8 cellular contexts compared by ENCODE assay signal in genomic region chr19:44570984-44571684, GRCh38. TPM values are rescaled to one million over a fixed set of nuclear protein-coding genes. Genes with fewer than 3 reads are reported as not detected.
DNase-seq lines count a peak whose midpoint lies in the region; ATAC-seq and TF ChIP-seq lines count a peak whose summit lies in the region.

No MANE protein-coding gene starts in this region.

- TF ChIP-seq RAD21 in HCT116 (IDR thresholded peaks at IDR 0.05; ENCODE audit: low read depth) (peak; percentile 88), neural cell (conservative IDR thresholded peaks at IDR 0.05) (peak; percentile 46)

- H3K4me1 ChIP-seq in HCT116 (ENCODE audit: control insufficient read depth in 1 of 2, insufficient read depth in 2 of 2, low read length in 2 of 2) (no peaks in the 10 kb centered on the region; a peak in 1 of 4 replicates), upper lobe of right lung (no peaks in the 10 kb centered on the region)

- no peak overlapping the region for H3K27ac Mint-ChIP-seq in CD4-positive, alpha-beta T cell

- H3K4me3 ChIP-seq in HCT116 (replicated peaks in 1 of 2; ENCODE audit: low read depth in 1 of 2, low read length in 2 of 2) = no peak overlapping the region
- H3K4me3 ChIP-seq in neural cell (ENCODE audit: low read length) = no peak overlapping the region
- H3K4me3 ChIP-seq in upper lobe of right lung = no peak overlapping the region

- H3K9me2 ChIP-seq in HCT116 (ENCODE audit: insufficient read depth) (no peaks in the 10 kb centered on the region), neural cell (ENCODE audit: insufficient read depth, low read length) (no peaks in the 10 kb centered on the region)

- no peaks in the 10 kb centered on the region for H3K9me3 Mint-ChIP-seq in CD4-positive, alpha-beta T cell

- BruUV-seq in HCT116 (replicated peaks; lab: Mats Ljungman, UMichigan) = no TSS peak

- no peak for TF ChIP-seq POLR2A in HCT116 (IDR thresholded peaks at IDR 0.05; ENCODE audit: borderline replicate concordance, extremely low read depth, insufficient read depth, insufficient read length)

- no peak overlapping the region for H3K9ac ChIP-seq in HCT116 (ENCODE audit: low read length)
- H3K9ac ChIP-seq in neural cell (ENCODE audit: low read length) = no peak overlapping the region

- H3K4me3 Mint-ChIP-seq in CD4-positive, alpha-beta T cell = no peak overlapping the region

- H3K36me3 ChIP-seq in HCT116 (ENCODE audit: control insufficient read depth in 1 of 2, insufficient read depth in 2 of 2, low read length in 2 of 2) = no peaks in the 10 kb centered on the region
- no peaks in the 10 kb centered on the region for H3K36me3 ChIP-seq in neural cell (ENCODE audit: insufficient read depth, low read length)
- H3K36me3 ChIP-seq in upper lobe of right lung = no peaks in the 10 kb centered on the region

- peak in 7 of 10 experiments; percentile 2 to 44 (median 18) for DNase-seq in CD4-positive, alpha-beta T cell
- DNase-seq in HCT116 (ENCODE audit: low read depth, low spot score) (peak; percentile 76), NCI-H748 (lab: John Stamatoyannopoulos, UW; ENCODE audit: unreplicated experiment) (peak; percentile 71), fibroblast of peridontal ligament (ENCODE audit: extremely low read depth) (peak; percentile 91), upper lobe of right lung (no peak)
- DNase-seq in activated CD8-positive, alpha-beta memory T cell treated with anti-CD3 and anti-CD28 coated beads, Interleukin-2, amount 50 U/mL, for 4 hours = peak; percentile 24

- H3K9me3 ChIP-seq in CD4-positive, alpha-beta T cell (ENCODE audit: control insufficient read depth, low read length) = no peaks in the 10 kb centered on the region
- H3K9me3 ChIP-seq in HCT116 (ENCODE audit: control insufficient read depth in 1 of 2, insufficient read depth in 1 of 2, low read depth in 1 of 2, low read length in 2 of 2) = no peaks in the 10 kb centered on the region
- peaks cover 4% of the 10 kb centered on the region for H3K9me3 ChIP-seq in neural cell (ENCODE audit: low read length)
- no peaks in the 10 kb centered on the region for H3K9me3 ChIP-seq in upper lobe of right lung

- TF ChIP-seq CTCF in CD4-positive, alpha-beta T cell (IDR thresholded peaks at IDR 0.05) = peak; percentile 57
- TF ChIP-seq CTCF in HCT116 (IDR thresholded peaks at IDR 0.05 in 2 of 3, conservative IDR thresholded peaks at IDR 0.05 in 1 of 3; ENCODE audit: borderline replicate concordance in 1 of 3, insufficient read depth in 1 of 3, low read depth in 2 of 3, low read length in 2 of 3) (peak; percentile 77 to 82 (median 79)), neural cell (IDR thresholded peaks at IDR 0.05; ENCODE audit: poor library complexity, severe bottlenecking) (peak; percentile 44), upper lobe of right lung (IDR thresholded peaks at IDR 0.05) (peak; percentile 81)

- RAD21 ChIA-PET in HCT116 (lab: Charles Lee; ENCODE audit: low non-redundant PET in 1 of 2, low total read pairs in 2 of 2, uncharacterized antibody in 2 of 2, unreplicated experiment in 2 of 2) = interaction anchor here (0.5 to 1.6 kb wide), 11 partner anchors 59 to 560 kb away, joined by 3 to 9 read pairs (median 6); partner anchors contain the start of gene NECTIN2 (in 1 of the 2)

- POLR2A ChIA-PET in CD4-positive, alpha-beta T cell (lab: Charles Lee) = no interaction called here
- POLR2A ChIA-PET in HCT116 (lab: Charles Lee) = interaction anchor here (1.1 kb wide), 1 partner anchor 73 kb away, joined by 3 read pairs; the partner anchor contains the start of gene PVR

- no peaks in the 10 kb centered on the region for H4K20me1 ChIP-seq in HCT116 (ENCODE audit: insufficient read depth)
- H4K20me1 ChIP-seq in neural cell (ENCODE audit: insufficient read depth) = no peaks in the 10 kb centered on the region

- H3K79me2 ChIP-seq in HCT116 (ENCODE audit: insufficient read depth, low read length) = no peaks in the 10 kb centered on the region
- H3K79me2 ChIP-seq in neural cell (replicated peaks; ENCODE audit: insufficient read depth, low read length) = no peaks in the 10 kb centered on the region

- H3K36me3 Mint-ChIP-seq in CD4-positive, alpha-beta T cell (ENCODE audit: low read depth) = no peaks in the 10 kb centered on the region

- intact Hi-C loops in CD4-positive, alpha-beta T cell (cut with DNase I, micrococcal nuclease) = loop anchor here (1.0 to 2.0 kb wide), 2 partner anchors 86 to 88 kb away; no protein-coding TSS in a partner anchor
- intact Hi-C loops in HCT116 (cut with micrococcal nuclease) = loop anchor here (1.0 to 5.0 kb wide), 2 partner anchors 237 to 271 kb away; no protein-coding TSS in a partner anchor
- intact Hi-C loops in upper lobe of right lung (cut with DNase I) = loop anchor here (5.0 kb wide), 2 partner anchors 86 to 201 kb away; no protein-coding TSS in a partner anchor

- no peak overlapping the region for H3K27ac ChIP-seq in CD4-positive, alpha-beta T cell (ENCODE audit: low read depth, low read length)
- no peak overlapping the region for H3K27ac ChIP-seq in HCT116 (ENCODE audit: low read depth, low read length)
- H3K27ac ChIP-seq in neural cell (ENCODE audit: low read length) = no peak overlapping the region
- H3K27ac ChIP-seq in upper lobe of right lung = no peak overlapping the region

- H2AFZ ChIP-seq in HCT116 (ENCODE audit: low read depth, low read length, poor library complexity, severe bottlenecking) (no peak overlapping the region), neural cell (ENCODE audit: low read depth, low read length) (no peak overlapping the region)

- H3K4me2 ChIP-seq in HCT116 (ENCODE audit: low read length) (0 out of 2 replicates have a peak overlapping the region, but pooled peaks have one; percentile 15), neural cell (ENCODE audit: low read length) (no peak overlapping the region)

- no peaks in the 10 kb centered on the region for H3K27me3 ChIP-seq in CD4-positive, alpha-beta T cell (ENCODE audit: control insufficient read depth, insufficient read depth, low read length)
- H3K27me3 ChIP-seq in HCT116 (ENCODE audit: insufficient read depth, low read length) (no peaks in the 10 kb centered on the region), neural cell (ENCODE audit: insufficient read depth, low read depth, low read length) (no peaks in the 10 kb centered on the region), upper lobe of right lung (peaks cover 8% of the 10 kb centered on the region)

- TF ChIP-seq EP300 in neural cell (conservative IDR thresholded peaks at IDR 0.05; ENCODE audit: poor library complexity, severe bottlenecking) = no peak

- H3K27me3 Mint-ChIP-seq in CD4-positive, alpha-beta T cell = peaks cover 12% of the 10 kb centered on the region

- CTCF ChIA-PET in CD4-positive, alpha-beta T cell (lab: Charles Lee) = interaction anchor here (0.9 to 1.1 kb wide), 2 partner anchors 86 to 200 kb away, joined by 3 read pairs; no protein-coding TSS in a partner anchor
- CTCF ChIA-PET in HCT116 (lab: Charles Lee) = interaction anchor here (0.6 to 2.4 kb wide), 31 partner anchors 9 to 319 kb away, joined by 3 to 23 read pairs (median 4); partner anchors contain the start of genes BCAM, NECTIN2, PVR and TOMM40

- no peaks in the 10 kb centered on the region for H3F3A ChIP-seq in neural cell (ENCODE audit: insufficient read depth, low read length, poor library complexity, severe bottlenecking)

- no peak for ATAC-seq in CD4-positive, alpha-beta T cell (ENCODE audit: poor library complexity)
- ATAC-seq in HCT116 (peak; percentile 96), upper lobe of right lung (peak; percentile 90), GM21737 (IDR thresholded peaks at IDR 0.05; ENCODE audit: unreplicated experiment) (no peak)

- no peaks in the 10 kb centered on the region for H3K4me1 Mint-ChIP-seq in CD4-positive, alpha-beta T cell (ENCODE audit: low read depth)

TF ChIP-seq in HCT116, 20 proteins besides CTCF, POLR2A, EP300 and RAD21 (continues in another document):
- TF ChIP-seq ZBTB33 (IDR thresholded peaks at IDR 0.05; ENCODE audit: extremely low read depth, insufficient replicate concordance, low read length) = no peak
- TF ChIP-seq FOSL1 (IDR thresholded peaks at IDR 0.05; ENCODE audit: low read depth) = no peak

TF ChIP-seq in neural cell, 6 proteins besides CTCF, POLR2A, EP300 and RAD21 (continues in another document):
- no peak for TF ChIP-seq MXI1 (conservative IDR thresholded peaks at IDR 0.05; ENCODE audit: poor library complexity, severe bottlenecking)
- TF ChIP-seq EZH2 (IDR thresholded peaks at IDR 0.05; ENCODE audit: borderline replicate concordance, insufficient read depth, low read length, poor library complexity, severe bottlenecking) = no peak
- no peak for TF ChIP-seq POLR2AphosphoS5 (IDR thresholded peaks at IDR 0.05)
- TF ChIP-seq SMC3 (conservative IDR thresholded peaks at IDR 0.05; ENCODE audit: poor library complexity) = no peak
- TF ChIP-seq TAF1 (IDR thresholded peaks at IDR 0.05; ENCODE audit: low read depth) = no peak

RNA-seq across cellular contexts. Expression of gene CEACAM20, which starts 41.7 kb away (rescaled TPM):
- not detected for total RNA-seq in CD4-positive, alpha-beta T cell
- not detected for total RNA-seq in HCT116 (2021; ENCODE audit: unreplicated experiment)
- polyA plus RNA-seq in HCT116 (2012) = 0.05 TPM in 1 of 2 replicates, not detected in the other
- polyA plus RNA-seq in neural cell = not detected in 2 replicates
- not detected in 2 replicates for polyA minus RNA-seq in neural cell
- total RNA-seq in upper lobe of right lung = 0.35 TPM

RNA-seq across cellular contexts. Expression of gene IGSF23, which starts 42.2 kb away (rescaled TPM):
- not detected for total RNA-seq in CD4-positive, alpha-beta T cell
- total RNA-seq in HCT116 (2021; ENCODE audit: unreplicated experiment) (not detected), upper lobe of right lung (not detected)
- not detected in 2 replicates for polyA plus RNA-seq in HCT116 (2012)
- polyA plus RNA-seq in neural cell = not detected in 2 replicates
- polyA minus RNA-seq in neural cell = not detected in 2 replicates

Comparison
In these comparisons a context has a peak if more than half of its experiments do, and no peak if none do; other contexts are left out.
1. ATAC-seq: peak in HCT116 (single experiment) and upper lobe of right lung (single experiment); none in CD4-positive, alpha-beta T cell (single experiment) and GM21737 (single experiment).
2. Peak in every context shown above with its lines, with median percentiles within 50 percentile points of each other: CTCF ChIP-seq.